Comparison of ENCODE assay signal across 8 cellular contexts in the genomic region with DNA sequence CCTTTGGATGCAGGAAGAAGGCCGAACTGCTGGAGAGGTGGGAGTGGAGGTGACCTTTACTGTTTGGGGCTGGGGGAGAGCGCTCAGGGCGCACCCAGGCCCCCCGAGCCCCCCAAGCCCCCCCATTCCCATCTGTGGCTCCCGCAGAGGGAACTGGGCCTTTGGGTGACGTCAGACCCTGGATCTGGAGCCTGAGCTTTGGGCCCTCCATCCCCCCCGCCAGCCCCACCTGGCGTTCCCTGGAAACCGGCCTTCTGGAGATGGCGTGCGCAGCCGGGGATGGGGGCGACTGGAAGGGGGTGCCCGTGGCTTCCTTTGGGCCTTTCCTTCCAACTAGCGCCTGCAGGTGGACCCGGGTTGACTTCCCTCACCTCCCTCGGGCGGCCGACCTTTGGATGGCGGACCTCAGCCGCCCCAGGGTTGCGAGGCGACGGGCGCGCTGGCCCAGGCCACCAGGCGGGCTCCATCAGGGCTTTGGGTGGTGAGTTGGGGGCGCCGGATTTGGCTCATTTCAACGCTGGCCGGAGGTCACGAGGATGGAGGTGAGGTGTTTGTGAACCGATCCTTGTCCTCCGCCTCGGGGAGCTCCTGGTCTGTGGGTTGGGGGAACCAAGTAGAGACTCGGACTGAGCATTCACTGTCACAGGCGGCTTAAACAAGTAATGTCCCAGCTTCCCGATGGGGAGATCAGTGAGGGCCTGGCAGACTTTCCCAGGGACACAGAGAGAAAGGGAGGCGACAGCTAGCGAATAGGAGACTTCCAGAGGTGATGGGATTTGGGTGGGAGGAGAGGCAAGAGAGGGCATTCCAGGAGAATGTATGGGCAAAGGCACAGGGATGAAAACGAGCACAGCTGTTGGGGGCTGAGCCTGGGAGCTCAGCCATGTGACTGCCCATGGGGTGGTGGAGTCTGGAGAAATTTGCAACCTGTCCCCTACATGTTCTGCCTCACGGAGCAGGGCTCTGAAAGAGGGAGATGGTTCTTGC. TPM values are rescaled to one million over a fixed set of nuclear protein-coding genes. Genes with fewer than 3 reads are reported as not detected.
DNase-seq lines count a peak whose midpoint lies in the region; ATAC-seq and TF ChIP-seq lines count a peak whose summit lies in the region.

No MANE protein-coding gene starts in this region.

- ATAC-seq in left ventricle myocardium superior (peak; percentile 28), omental fat pad (ENCODE audit: low FRiP score) (no peak), GM21447 (IDR thresholded peaks at IDR 0.05; ENCODE audit: unreplicated experiment) (no peak)

- peak overlapping the region; percentile 75 for H3K4me3 ChIP-seq in retinal pigment epithelial cell (ENCODE audit: low read length)

- peaks cover 29% of the 10 kb centered on the region for H3K27me3 Mint-ChIP-seq in activated T-helper 1 cell treated with anti-CD3 and anti-CD28 coated beads, Interleukin-12 subunit alpha, Interleukin-12 subunit beta, Interleukin-2, Interleukin-4 antibody, amounts not matched to agents 30 ng/mL and 10 ng/mL and 1 ng/mL, durations not matched to agents 14 hours and 24 hours and 36 hours (ENCODE audit: insufficient read depth)

- H3K36me3 Mint-ChIP-seq in activated T-helper 1 cell treated with anti-CD3 and anti-CD28 coated beads, Interleukin-12 subunit alpha, Interleukin-12 subunit beta, Interleukin-2, Interleukin-4 antibody, amounts not matched to agents 30 ng/mL and 10 ng/mL and 1 ng/mL, durations not matched to agents 14 hours and 24 hours and 36 hours (ENCODE audit: low read depth): no peaks in the 10 kb centered on the region

- H3K9me3 ChIP-seq in KOPT-K1 (ENCODE audit: insufficient read depth, low read length, poor library complexity, severe bottlenecking): no peaks in the 10 kb centered on the region

- TF ChIP-seq CTCF in retinal pigment epithelial cell (conservative IDR thresholded peaks at IDR 0.05; ENCODE audit: low read depth, low read length) (no peak), omental fat pad (IDR thresholded peaks at IDR 0.05) (no peak)

- DNase-seq in C1 segment of cervical spinal cord (lab: John Stamatoyannopoulos, UW) (peak in 9 of 14 donors; percentile 11 to 76 (median 49)), left ventricle myocardium superior (peak; percentile 26), retinal pigment epithelial cell (ENCODE audit: low read depth) (no peak), omental fat pad (ENCODE audit: low spot score) (no peak), germinal center (ENCODE audit: low spot score) (no peak)
- no peak for DNase-seq in activated T-helper 1 cell treated with anti-CD3 and anti-CD28 coated beads, Interleukin-12 subunit alpha, Interleukin-12 subunit beta, Interleukin-2, Interleukin-4 antibody, amounts not matched to agents 30 ng/mL and 10 ng/mL and 1 ng/mL, durations not matched to agents 14 hours and 24 hours and 36 hours (ENCODE audit: low spot score)

- H3K4me1 Mint-ChIP-seq in activated T-helper 1 cell treated with anti-CD3 and anti-CD28 coated beads, Interleukin-12 subunit alpha, Interleukin-12 subunit beta, Interleukin-2, Interleukin-4 antibody, amounts not matched to agents 30 ng/mL and 10 ng/mL and 1 ng/mL, durations not matched to agents 14 hours and 24 hours and 36 hours (ENCODE audit: low read depth): peaks cover 4% of the 10 kb centered on the region

- H3K27ac ChIP-seq in KOPT-K1 (ENCODE audit: low read depth, low read length, poor library complexity, severe bottlenecking): peak overlapping the region; percentile 42

- H3K4me3 Mint-ChIP-seq in activated T-helper 1 cell treated with anti-CD3 and anti-CD28 coated beads, Interleukin-12 subunit alpha, Interleukin-12 subunit beta, Interleukin-2, Interleukin-4 antibody, amounts not matched to agents 30 ng/mL and 10 ng/mL and 1 ng/mL, durations not matched to agents 14 hours and 24 hours and 36 hours: peak overlapping the region; percentile 70

- H3K9me3 Mint-ChIP-seq in activated T-helper 1 cell treated with anti-CD3 and anti-CD28 coated beads, Interleukin-12 subunit alpha, Interleukin-12 subunit beta, Interleukin-2, Interleukin-4 antibody, amounts not matched to agents 30 ng/mL and 10 ng/mL and 1 ng/mL, durations not matched to agents 14 hours and 24 hours and 36 hours: no peaks in the 10 kb centered on the region

- intact Hi-C loops in activated T-helper 1 cell treated with anti-CD3 and anti-CD28 coated beads, Interleukin-12 subunit alpha, Interleukin-12 subunit beta, Interleukin-2, Interleukin-4 antibody, amounts not matched to agents 30 ng/mL and 10 ng/mL and 1 ng/mL, durations not matched to agents 14 hours and 24 hours and 36 hours (cut with micrococcal nuclease): loop anchor here (1.0 kb wide), 4 partner anchors 12 to 208 kb away; partner anchors contain the start of genes PPCDC and RPP25
- intact Hi-C loops in left ventricle myocardium superior (cut with micrococcal nuclease): no loop called here

- no peaks in the 10 kb centered on the region for H3K36me3 ChIP-seq in KOPT-K1 (ENCODE audit: insufficient read depth, low read length)

- no peak overlapping the region for H3K27ac Mint-ChIP-seq in activated T-helper 1 cell treated with anti-CD3 and anti-CD28 coated beads, Interleukin-12 subunit alpha, Interleukin-12 subunit beta, Interleukin-2, Interleukin-4 antibody, amounts not matched to agents 30 ng/mL and 10 ng/mL and 1 ng/mL, durations not matched to agents 14 hours and 24 hours and 36 hours

RNA-seq across cellular contexts. Expression of gene SCAMP5, which starts 0.7 kb away (rescaled TPM):
- 2.0 and 3.5 TPM in 2 replicates for total RNA-seq in activated T-helper 1 cell treated with anti-CD3 and anti-CD28 coated beads, Interleukin-12 subunit alpha, Interleukin-12 subunit beta, Interleukin-2, Interleukin-4 antibody, amounts not matched to agents 30 ng/mL and 10 ng/mL and 1 ng/mL, durations not matched to agents 14 hours and 24 hours and 36 hours
- total RNA-seq in left ventricle myocardium superior (2.8 TPM), omental fat pad (1 to 10 TPM in 3 of 4 donors, under 1 TPM in 1; 0.60 to 4.6 (median 2.6) TPM)

RNA-seq across cellular contexts. Expression of gene PPCDC, which starts 27.3 kb away (rescaled TPM):
- 25.0 and 27.1 TPM in 2 replicates for total RNA-seq in activated T-helper 1 cell treated with anti-CD3 and anti-CD28 coated beads, Interleukin-12 subunit alpha, Interleukin-12 subunit beta, Interleukin-2, Interleukin-4 antibody, amounts not matched to agents 30 ng/mL and 10 ng/mL and 1 ng/mL, durations not matched to agents 14 hours and 24 hours and 36 hours
- 5.1 TPM for total RNA-seq in left ventricle myocardium superior
- 10 to 100 TPM in 3 of 4 donors, 1 to 10 TPM in 1; 9.7 to 21.5 (median 13.6) TPM for total RNA-seq in omental fat pad

RNA-seq across cellular contexts. Expression of gene RPP25, which starts 39.5 kb away (rescaled TPM):
- 13.3 and 15.3 TPM in 2 replicates for total RNA-seq in activated T-helper 1 cell treated with anti-CD3 and anti-CD28 coated beads, Interleukin-12 subunit alpha, Interleukin-12 subunit beta, Interleukin-2, Interleukin-4 antibody, amounts not matched to agents 30 ng/mL and 10 ng/mL and 1 ng/mL, durations not matched to agents 14 hours and 24 hours and 36 hours
- total RNA-seq in left ventricle myocardium superior (2.3 TPM), omental fat pad (10 to 100 TPM in 2 of 4 donors, 1 to 10 TPM in 2; 6.9 to 14.4 (median 9.4) TPM)

RNA-seq across cellular contexts. Expression of gene COX5A, which starts 58.2 kb away (rescaled TPM):
- 273 and 290 TPM in 2 replicates for total RNA-seq in activated T-helper 1 cell treated with anti-CD3 and anti-CD28 coated beads, Interleukin-12 subunit alpha, Interleukin-12 subunit beta, Interleukin-2, Interleukin-4 antibody, amounts not matched to agents 30 ng/mL and 10 ng/mL and 1 ng/mL, durations not matched to agents 14 hours and 24 hours and 36 hours
- 1,577 TPM for total RNA-seq in left ventricle myocardium superior
- 100 to 1,000 TPM in 1 of 4 donors, 10 to 100 TPM in 3; 47.6 to 103 (median 69.7) TPM for total RNA-seq in omental fat pad

Comparison
In these comparisons a context has a peak if more than half of its experiments do, and no peak if none do; other contexts are left out.
1. DNase-seq: peak in C1 segment of cervical spinal cord (9 of 14) and left ventricle myocardium superior (single experiment); none in activated T-helper 1 cell treated with anti-CD3 and anti-CD28 coated beads, Interleukin-12 subunit alpha, Interleukin-12 subunit beta, Interleukin-2, Interleukin-4 antibody, amounts not matched to agents 30 ng/mL and 10 ng/mL and 1 ng/mL, durations not matched to agents 14 hours and 24 hours and 36 hours (single experiment), retinal pigment epithelial cell (single experiment), omental fat pad (single experiment) and germinal center (single experiment).